ENCODE assay signal across 1 cellular context in the genomic region with DNA sequence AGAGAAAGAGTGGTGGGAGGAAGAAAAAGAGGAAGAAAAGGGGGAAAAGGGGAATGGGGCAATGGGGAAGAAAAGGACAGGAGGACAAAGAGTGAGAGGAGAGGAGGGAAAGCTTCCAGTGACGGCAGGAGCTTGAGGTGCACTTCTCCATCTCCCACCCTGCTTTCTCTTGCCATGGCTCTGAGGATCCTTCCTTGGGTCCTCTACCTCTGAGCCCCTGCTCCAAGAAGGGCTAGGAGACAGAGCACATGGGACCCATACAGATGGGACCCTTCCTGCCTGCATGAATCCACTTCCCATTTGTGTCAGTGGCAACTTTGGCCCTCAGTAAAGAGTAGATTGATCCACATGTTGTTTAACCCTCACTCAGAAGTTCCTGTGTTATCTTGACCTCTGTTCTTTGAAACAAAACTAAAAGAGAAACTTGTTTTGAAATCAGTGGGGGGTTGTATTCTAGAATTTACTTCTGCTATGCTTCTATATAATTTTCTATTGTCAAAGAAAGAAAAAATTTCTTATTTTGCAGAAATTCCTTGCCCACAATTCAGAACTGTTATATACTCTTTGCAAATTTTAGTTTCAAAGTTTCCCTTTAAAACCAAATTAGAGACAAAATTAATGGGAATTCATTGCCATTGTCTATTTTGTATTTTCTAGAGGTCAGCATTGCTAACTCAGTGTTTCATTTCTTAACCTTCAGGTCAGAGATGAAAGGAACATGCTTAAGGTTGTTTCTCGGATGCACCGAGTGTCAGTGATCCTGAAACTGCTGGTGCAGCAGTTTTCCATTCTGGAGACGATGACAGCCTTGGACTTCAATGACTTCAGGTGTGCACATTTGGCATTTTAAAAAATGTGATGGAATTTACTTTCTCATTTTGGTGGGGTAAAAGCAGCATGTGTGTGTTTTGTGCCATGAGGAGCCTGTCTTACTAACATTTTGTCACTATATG.
TF ChIP-seq lines count a peak whose summit lies in the region.

No MANE protein-coding gene starts in this region.

TF ChIP-seq in K562, 482 proteins besides CTCF, POLR2A, EP300 and RAD21:
- TF ChIP-seq, protein P1, sequence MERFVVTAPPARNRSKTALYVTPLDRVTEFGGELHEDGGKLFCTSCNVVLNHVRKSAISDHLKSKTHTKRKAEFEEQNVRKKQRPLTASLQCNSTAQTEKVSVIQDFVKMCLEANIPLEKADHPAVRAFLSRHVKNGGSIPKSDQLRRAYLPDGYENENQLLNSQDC (CRISPR knock-in tag; IDR thresholded peaks at IDR 0.05): no peak
- TF ChIP-seq ZNF316 (IDR thresholded peaks at IDR 0.05) (0 out of 2 replicates have a peak, but pooled peaks have one; percentile 10), MAFF (IDR thresholded peaks at IDR 0.05; ENCODE audit: low read length) (peak; percentile 4; the same call in 1 of the 2 replicates), ELF4 (CRISPR knock-in tag; IDR thresholded peaks at IDR 0.05) (no peak), SMAD3 (CRISPR knock-in tag; conservative IDR thresholded peaks at IDR 0.05) (no peak)
